ENCODE assay signal across 21 cellular contexts in the genomic region with DNA sequence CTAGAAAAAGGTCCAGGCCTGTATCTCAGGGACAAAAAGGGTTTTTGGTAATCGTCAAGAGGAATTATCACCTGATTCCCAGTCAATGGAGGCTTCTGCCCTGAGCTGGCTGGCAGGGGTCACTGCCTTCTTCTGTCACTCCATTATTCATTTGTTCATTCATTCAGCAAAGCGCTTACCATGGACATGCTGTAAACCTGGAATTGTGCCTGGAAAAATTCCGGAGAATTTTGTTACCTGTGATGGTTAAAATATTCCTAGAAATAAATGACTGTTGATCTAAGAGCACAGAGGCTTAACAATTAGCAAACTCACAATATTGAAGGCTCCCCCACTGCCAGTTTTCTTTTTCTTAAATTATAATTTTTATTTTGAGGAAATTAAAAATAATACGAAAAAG.
"Had no signal": no experiment of that assay in that cellular context is flagged by ENCODE, and none has a peak within 500 bp of the region (broad histone marks: within the 10 kb centered on the region; RNA-seq: fewer than 3 reads in every experiment).

No MANE protein-coding gene starts in this region.

- H3K27ac ChIP-seq: dorsolateral prefrontal cortex, gastrocnemius medialis, left ventricle myocardium inferior, lower lobe of right lung, parathyroid adenoma, prostate gland, suprapubic skin, upper lobe of right lung, vagina had no signal

- H3K4me1 ChIP-seq: gastrocnemius medialis, left ventricle myocardium inferior, lower lobe of right lung, parathyroid adenoma, prostate gland, suprapubic skin, upper lobe of right lung, vagina had no signal

- H3K9ac ChIP-seq: parathyroid adenoma had no signal

- H3K27ac Mint-ChIP-seq: naive thymus-derived CD8-positive, alpha-beta T cell had no signal

- H3K4me3 Mint-ChIP-seq: central memory CD8-positive, alpha-beta T cell; naive thymus-derived CD8-positive, alpha-beta T cell had no signal

- H3K27me3 Mint-ChIP-seq: central memory CD8-positive, alpha-beta T cell had no signal

- H3K9me3 ChIP-seq: esophagus muscularis mucosa, gastrocnemius medialis, lower lobe of right lung, prostate gland, suprapubic skin, tibial artery, upper lobe of right lung, vagina had no signal

- H3K36me3 Mint-ChIP-seq: naive thymus-derived CD8-positive, alpha-beta T cell had no signal

- H3K27me3 ChIP-seq: dorsolateral prefrontal cortex, esophagus muscularis mucosa, gastrocnemius medialis, suprapubic skin, tibial artery, upper lobe of right lung, vagina had no signal

- DNase-seq: cortex of kidney; dorsolateral prefrontal cortex; effector memory CD4-positive, alpha-beta T cell; gastrocnemius medialis; glutamatergic neuron; islet precursor cell; left cardiac atrium; left ventricle myocardium inferior; lower lobe of right lung; naive thymus-derived CD8-positive, alpha-beta T cell; small intestine; stimulated activated CD4-positive, alpha-beta T cell treated with anti-CD3 and anti-CD28 coated beads, Interleukin-12 subunit alpha, Interleukin-12 subunit beta, amount 100 ng/mL, for 4 hours; stimulated activated naive CD4-positive, alpha-beta T cell treated with Interleukin-2 at 50 U/mL for 16 hours; tibial artery; upper lobe of right lung had no signal

- ATAC-seq: left cardiac atrium; lower lobe of right lung; naive thymus-derived CD8-positive, alpha-beta T cell; upper lobe of right lung had no signal

- H3K9me3 Mint-ChIP-seq: central memory CD8-positive, alpha-beta T cell had no signal

- H3K4me1 Mint-ChIP-seq: central memory CD8-positive, alpha-beta T cell; naive thymus-derived CD8-positive, alpha-beta T cell had no signal

- H3K4me3 ChIP-seq: dorsolateral prefrontal cortex, esophagus muscularis mucosa, gastrocnemius medialis, left ventricle myocardium inferior, lower lobe of right lung, prostate gland, suprapubic skin, tibial artery, upper lobe of right lung, vagina had no signal

- H3K79me2 ChIP-seq: parathyroid adenoma had no signal

- H3K36me3 ChIP-seq: esophagus muscularis mucosa, gastrocnemius medialis, left ventricle myocardium inferior, lower lobe of right lung, prostate gland, suprapubic skin, tibial artery, upper lobe of right lung, vagina had no signal
